In the genomic region with DNA sequence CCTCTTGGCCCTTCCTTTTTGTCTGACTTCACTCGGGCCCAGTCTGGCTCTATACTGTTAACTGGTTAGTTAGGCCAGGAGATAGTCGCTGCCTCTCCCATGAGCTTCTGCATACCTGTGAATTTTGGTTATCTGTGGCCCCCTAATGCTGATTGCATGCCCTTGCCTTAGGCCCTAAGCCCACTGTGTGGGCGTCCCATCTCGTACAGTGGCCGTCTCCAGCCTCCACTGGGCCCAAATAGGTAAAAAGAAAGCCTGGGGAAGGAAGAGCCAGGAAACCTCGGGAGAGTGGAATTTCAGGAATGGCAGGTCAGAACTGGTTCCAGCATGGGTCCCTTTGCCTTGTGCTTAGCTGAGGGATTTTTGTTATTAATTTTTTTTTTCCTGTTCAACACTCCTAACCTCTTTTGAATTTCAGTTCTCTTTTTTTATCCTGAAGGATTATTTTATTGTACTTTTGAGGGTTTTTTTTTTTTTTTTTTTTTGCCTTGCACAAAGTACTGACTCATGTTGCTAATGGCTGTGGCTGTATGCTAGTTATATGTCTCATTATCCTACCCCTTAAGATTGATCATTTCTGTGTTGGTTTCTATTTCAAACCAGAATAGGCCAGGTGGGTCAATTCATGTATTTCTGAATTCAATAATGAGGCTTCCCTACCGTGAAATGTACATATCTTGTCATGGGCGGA, we compare ENCODE assay signal across 8 cellular contexts. TPM values are rescaled to one million over a fixed set of nuclear protein-coding genes. Genes with fewer than 3 reads are reported as not detected.
DNase-seq lines count a peak whose midpoint lies in the region; ATAC-seq and TF ChIP-seq lines count a peak whose summit lies in the region.

No MANE protein-coding gene starts in this region.

- H3K4me1 ChIP-seq in testis, result peaks cover 58% of the 10 kb centered on the region

- no peaks in the 10 kb centered on the region for H3K9me3 ChIP-seq in iPS-18c (ENCODE audit: control insufficient read depth, insufficient read depth, low read length)
- no peaks in the 10 kb centered on the region for H3K9me3 ChIP-seq in testis

- H3K27ac Mint-ChIP-seq in activated CD8-positive, alpha-beta memory T cell treated with anti-CD3 and anti-CD28 coated beads, Interleukin-2, amount 10 ng/mL, durations not matched to agents 7 days and 5 days, result peak overlapping the region; percentile 88
- peak overlapping the region; percentile 85 for H3K27ac Mint-ChIP-seq in activated CD8-positive, alpha-beta T cell treated with anti-CD3 and anti-CD28 coated beads for 36 hours

- POLR2A ChIA-PET in activated CD8-positive, alpha-beta T cell treated with anti-CD3 and anti-CD28 coated beads for 36 hours (lab: Charles Lee), result interaction anchor here (0.7 to 4.4 kb wide), 11 partner anchors 10 to 272 kb away, joined by 3 to 59 read pairs (median 4); a partner anchor contains a TSS

- peak overlapping the region; percentile 83 for H3K4me3 Mint-ChIP-seq in activated CD8-positive, alpha-beta memory T cell treated with anti-CD3 and anti-CD28 coated beads, Interleukin-2, amount 10 ng/mL, durations not matched to agents 7 days and 5 days
- H3K4me3 Mint-ChIP-seq in activated CD8-positive, alpha-beta T cell treated with anti-CD3 and anti-CD28 coated beads for 36 hours, result peak overlapping the region; percentile 95

- CTCF ChIA-PET in activated CD8-positive, alpha-beta memory T cell treated with anti-CD3 and anti-CD28 coated beads, Interleukin-2, amount 10 ng/mL, durations not matched to agents 7 days and 5 days (lab: Charles Lee), result interaction anchor here (0.7 to 3.0 kb wide), 11 partner anchors 9 to 103 kb away, joined by 3 to 19 read pairs (median 3); no protein-coding TSS in a partner anchor
- CTCF ChIA-PET in activated CD8-positive, alpha-beta T cell treated with anti-CD3 and anti-CD28 coated beads for 36 hours (lab: Charles Lee), result interaction anchor here (0.8 to 2.6 kb wide), 5 partner anchors 8 to 219 kb away, joined by 3 to 11 read pairs (median 7); no protein-coding TSS in a partner anchor

- H3K4me1 Mint-ChIP-seq in activated CD8-positive, alpha-beta memory T cell treated with anti-CD3 and anti-CD28 coated beads, Interleukin-2, amount 10 ng/mL, durations not matched to agents 7 days and 5 days, result peaks cover 69% of the 10 kb centered on the region
- H3K4me1 Mint-ChIP-seq in activated CD8-positive, alpha-beta T cell treated with anti-CD3 and anti-CD28 coated beads for 36 hours (ENCODE audit: low read depth), result peaks cover 67% of the 10 kb centered on the region

- H3K27ac ChIP-seq in testis, result peak overlapping the region; percentile 68 to 98

- DNase-seq in activated CD8-positive, alpha-beta memory T cell treated with anti-CD3 and anti-CD28 coated beads, Interleukin-2, amount 10 ng/mL, durations not matched to agents 7 days and 5 days, result no peak
- no peak for DNase-seq in activated CD8-positive, alpha-beta memory T cell treated with anti-CD3 and anti-CD28 coated beads, Interleukin-2, amount 50 U/mL, for 4 hours
- DNase-seq in activated CD8-positive, alpha-beta T cell treated with anti-CD3 and anti-CD28 coated beads for 36 hours, result no peak
- DNase-seq in testis (no peak), GM10266 (ENCODE audit: extremely low spot score) (no peak), pons (ENCODE audit: low spot score) (no peak), D341Med (ENCODE audit: low spot score) (no peak)

- H3K27me3 Mint-ChIP-seq in activated CD8-positive, alpha-beta memory T cell treated with anti-CD3 and anti-CD28 coated beads, Interleukin-2, amount 10 ng/mL, durations not matched to agents 7 days and 5 days, result no peaks in the 10 kb centered on the region
- H3K27me3 Mint-ChIP-seq in activated CD8-positive, alpha-beta T cell treated with anti-CD3 and anti-CD28 coated beads for 36 hours, result no peaks in the 10 kb centered on the region

- WGBS in testis, 2 donors, result 25 to 32% methylated on average over 8 of the region's 8 CpGs

- H3K4me3 ChIP-seq in iPS-18c (ENCODE audit: insufficient read depth, low read depth, low read length) (peak overlapping the region; percentile 45), testis (no peak overlapping the region)

- H3K36me3 Mint-ChIP-seq in activated CD8-positive, alpha-beta memory T cell treated with anti-CD3 and anti-CD28 coated beads, Interleukin-2, amount 10 ng/mL, durations not matched to agents 7 days and 5 days, result peaks cover 24% of the 10 kb centered on the region
- H3K36me3 Mint-ChIP-seq in activated CD8-positive, alpha-beta T cell treated with anti-CD3 and anti-CD28 coated beads for 36 hours (ENCODE audit: low read depth), result peaks cover 30% of the 10 kb centered on the region

- intact Hi-C loops in activated CD8-positive, alpha-beta T cell treated with anti-CD3 and anti-CD28 coated beads for 36 hours (cut with micrococcal nuclease), result no loop called here
- intact Hi-C loops in testis (cut with DNase I; ENCODE audit: low total_unique reads), result no loop called here

- no peak for TF ChIP-seq POLR2A in testis (IDR thresholded peaks at IDR 0.05)

- H3K27me3 ChIP-seq in testis, result no peaks in the 10 kb centered on the region

- TF ChIP-seq CTCF in activated CD8-positive, alpha-beta T cell treated with anti-CD3 and anti-CD28 coated beads for 36 hours (IDR thresholded peaks at IDR 0.05), result no peak
- no peak for TF ChIP-seq CTCF in testis (IDR thresholded peaks at IDR 0.05)
- no peak for TF ChIP-seq CTCF in GM10266 (IDR thresholded peaks at IDR 0.05; ENCODE audit: control insufficient read depth, insufficient read depth, low read depth, missing control alignments)

- H3K36me3 ChIP-seq in testis (ENCODE audit: low read depth, missing control alignments), result no peaks in the 10 kb centered on the region

- H3K9me3 Mint-ChIP-seq in activated CD8-positive, alpha-beta memory T cell treated with anti-CD3 and anti-CD28 coated beads, Interleukin-2, amount 10 ng/mL, durations not matched to agents 7 days and 5 days (ENCODE audit: low read depth), result no peaks in the 10 kb centered on the region
- H3K9me3 Mint-ChIP-seq in activated CD8-positive, alpha-beta T cell treated with anti-CD3 and anti-CD28 coated beads for 36 hours, result no peaks in the 10 kb centered on the region

- ATAC-seq in activated CD8-positive, alpha-beta memory T cell treated with anti-CD3 and anti-CD28 coated beads, Interleukin-2, amount 10 ng/mL, durations not matched to agents 7 days and 5 days, result no peak
- no peak for ATAC-seq in activated CD8-positive, alpha-beta T cell treated with anti-CD3 and anti-CD28 coated beads for 36 hours

RNA-seq across cellular contexts. Expression of a gene that starts 3.4 kb away (rescaled TPM):
- 100 to 1,000 TPM; 242 to 293 TPM for total RNA-seq in activated CD8-positive, alpha-beta memory T cell treated with anti-CD3 and anti-CD28 coated beads, Interleukin-2, amount 10 ng/mL, durations not matched to agents 7 days and 5 days
- total RNA-seq in activated CD8-positive, alpha-beta T cell treated with anti-CD3 and anti-CD28 coated beads for 36 hours, result 100 to 1,000 TPM; 134 to 141 TPM
- 100 to 1,000 TPM; 175 to 213 TPM for total RNA-seq in testis
- polyA plus RNA-seq in testis (ENCODE audit: insufficient read depth, low read depth, low replicate concordance), result 111 TPM
